ENCODE assay signal across 19 cellular contexts in genomic region chr5:168877132-168877895, GRCh38.
DNase-seq lines count a peak whose midpoint lies in the region; ATAC-seq and TF ChIP-seq lines count a peak whose summit lies in the region.
"Had no signal": no experiment of that assay in that cellular context is flagged by ENCODE, and none has a peak within 500 bp of the region (broad histone marks: within the 10 kb centered on the region; RNA-seq: fewer than 3 reads in every experiment).

No MANE protein-coding gene starts in this region.

- TF ChIP-seq CTCF in endothelial cell (IDR thresholded peaks at IDR 0.05; ENCODE audit: unreplicated experiment) = no peak

- peak; percentile 11 for DNase-seq in activated CD4-positive, alpha-beta T cell treated with anti-CD3 and anti-CD28 coated beads for 36 hours
- DNase-seq in activated CD4-positive, alpha-beta T cell treated with anti-CD3 and anti-CD28 coated beads, Interleukin-2, amount 50 U/mL, for 4 hours = no peak
- peak; percentile 76 for DNase-seq in NCI-H345 treated with DMSO at 0.1 percent for 48 hours (lab: John Stamatoyannopoulos, UW; ENCODE audit: unreplicated experiment)
- peak; percentile 17 for DNase-seq in endothelial cell (ENCODE audit: low spot score)
- peak; percentile 70 for DNase-seq in retina
- no peak for DNase-seq in glomerular visceral epithelial cell (ENCODE audit: extremely low spot score)
- no peak for DNase-seq in T-helper 2 cell treated with Interferon-gamma antibody and Interleukin-4, amounts not matched to agents 5 μg/mL and 100 μg/mL, for 36 hours (ENCODE audit: low spot score)
- DNase-seq in stimulated activated naive CD4-positive, alpha-beta T cell treated with Interleukin-2 at 50 U/mL for 16 hours (lab: John Stamatoyannopoulos, UW) = no peak
- DNase-seq: activated CD4-positive, alpha-beta T cell treated with anti-CD3 and anti-CD28 coated beads, Interleukin-2, amount 10 ng/mL, durations not matched to agents 24 days and 14 days; activated naive CD8-positive, alpha-beta T cell treated with anti-CD3 and anti-CD28 coated beads, Interleukin-2, amount 10 ng/mL, durations not matched to agents 7 days and 5 days; activated T-cell treated with anti-CD3 and anti-CD28 coated beads, Interleukin-2, amount 50 U/mL, for 4 hours; effector memory CD4-positive, alpha-beta T cell; mammary epithelial cell; NCI-H1436 treated with DMSO at 0.1 percent for 48 hours; stimulated activated CD4-positive, alpha-beta T cell treated with anti-CD3 and anti-CD28 coated beads, Interleukin-4, amount 100 ng/mL, for 24 hours; T-helper 9 cell; trophoblast cell had no signal

- POLR2A ChIA-PET in activated CD4-positive, alpha-beta T cell treated with anti-CD3 and anti-CD28 coated beads for 36 hours (lab: Charles Lee) = no interaction called here

- no peak overlapping the region for H3K4me3 Mint-ChIP-seq in activated CD4-positive, alpha-beta T cell treated with anti-CD3 and anti-CD28 coated beads for 36 hours
- no peak overlapping the region for H3K4me3 Mint-ChIP-seq in endothelial cell (ENCODE audit: unreplicated experiment)
- H3K4me3 Mint-ChIP-seq in T-helper 2 cell treated with Interferon-gamma antibody and Interleukin-4, amounts not matched to agents 5 μg/mL and 100 μg/mL, for 36 hours = no peak overlapping the region
- H3K4me3 Mint-ChIP-seq: activated CD4-positive, alpha-beta T cell treated with anti-CD3 and anti-CD28 coated beads, Interleukin-2, amount 10 ng/mL, durations not matched to agents 24 days and 14 days; activated naive CD8-positive, alpha-beta T cell treated with anti-CD3 and anti-CD28 coated beads, Interleukin-2, amount 10 ng/mL, durations not matched to agents 7 days and 5 days; activated T-cell treated with anti-CD3 and anti-CD28 coated beads, Interleukin-2, amount 50 U/mL, for 4 hours; GM23338 had no signal

- no peaks in the 10 kb centered on the region for H3K36me3 Mint-ChIP-seq in activated CD4-positive, alpha-beta T cell treated with anti-CD3 and anti-CD28 coated beads for 36 hours (ENCODE audit: low read depth)
- H3K36me3 Mint-ChIP-seq in endothelial cell (ENCODE audit: low read depth, unreplicated experiment) = no peaks in the 10 kb centered on the region
- H3K36me3 Mint-ChIP-seq in T-helper 2 cell treated with Interferon-gamma antibody and Interleukin-4, amounts not matched to agents 5 μg/mL and 100 μg/mL, for 36 hours (ENCODE audit: low read depth) = no peaks in the 10 kb centered on the region
- H3K36me3 Mint-ChIP-seq: activated naive CD8-positive, alpha-beta T cell treated with anti-CD3 and anti-CD28 coated beads, Interleukin-2, amount 10 ng/mL, durations not matched to agents 7 days and 5 days had no signal

- intact Hi-C loops in activated CD4-positive, alpha-beta T cell treated with anti-CD3 and anti-CD28 coated beads for 36 hours (cut with DNase I, micrococcal nuclease) = loop anchor here in 1 of 2 experiments (10.0 kb wide), 1 partner anchor 133 kb away; no protein-coding TSS in a partner anchor

- H3K27ac Mint-ChIP-seq in activated CD4-positive, alpha-beta T cell treated with anti-CD3 and anti-CD28 coated beads for 36 hours = no peak overlapping the region
- no peak overlapping the region for H3K27ac Mint-ChIP-seq in endothelial cell (ENCODE audit: unreplicated experiment)
- no peak overlapping the region for H3K27ac Mint-ChIP-seq in T-helper 2 cell treated with Interferon-gamma antibody and Interleukin-4, amounts not matched to agents 5 μg/mL and 100 μg/mL, for 36 hours
- H3K27ac Mint-ChIP-seq: activated CD4-positive, alpha-beta T cell treated with anti-CD3 and anti-CD28 coated beads, Interleukin-2, amount 10 ng/mL, durations not matched to agents 24 days and 14 days; activated naive CD8-positive, alpha-beta T cell treated with anti-CD3 and anti-CD28 coated beads, Interleukin-2, amount 10 ng/mL, durations not matched to agents 7 days and 5 days; GM23338 had no signal

- ATAC-seq in activated CD4-positive, alpha-beta T cell treated with anti-CD3 and anti-CD28 coated beads for 36 hours = no peak
- ATAC-seq: activated T-cell treated with anti-CD3 and anti-CD28 coated beads, Interleukin-2, amount 50 U/mL, for 4 hours; GM23338 had no signal

- CTCF ChIA-PET in activated CD4-positive, alpha-beta T cell treated with anti-CD3 and anti-CD28 coated beads for 36 hours (lab: Charles Lee) = interaction anchor here (0.5 to 1.0 kb wide), 2 partner anchors 9 to 87 kb away, joined by 3 read pairs; no protein-coding TSS in a partner anchor

- peaks cover 2% of the 10 kb centered on the region for H3K4me1 Mint-ChIP-seq in activated CD4-positive, alpha-beta T cell treated with anti-CD3 and anti-CD28 coated beads for 36 hours
- peaks cover 38% of the 10 kb centered on the region for H3K4me1 Mint-ChIP-seq in endothelial cell (ENCODE audit: unreplicated experiment)
- H3K4me1 Mint-ChIP-seq in T-helper 2 cell treated with Interferon-gamma antibody and Interleukin-4, amounts not matched to agents 5 μg/mL and 100 μg/mL, for 36 hours (ENCODE audit: low read depth) = no peaks in the 10 kb centered on the region

- peaks cover 18% of the 10 kb centered on the region for H3K27me3 Mint-ChIP-seq in activated CD4-positive, alpha-beta T cell treated with anti-CD3 and anti-CD28 coated beads for 36 hours
- peaks cover 5% of the 10 kb centered on the region for H3K27me3 Mint-ChIP-seq in endothelial cell (ENCODE audit: unreplicated experiment)
- peaks cover 9% of the 10 kb centered on the region for H3K27me3 Mint-ChIP-seq in T-helper 2 cell treated with Interferon-gamma antibody and Interleukin-4, amounts not matched to agents 5 μg/mL and 100 μg/mL, for 36 hours (ENCODE audit: low read depth)

- no peaks in the 10 kb centered on the region for H3K9me3 Mint-ChIP-seq in activated CD4-positive, alpha-beta T cell treated with anti-CD3 and anti-CD28 coated beads for 36 hours (ENCODE audit: low read depth)
- H3K9me3 Mint-ChIP-seq in endothelial cell (ENCODE audit: unreplicated experiment) = no peaks in the 10 kb centered on the region
- no peaks in the 10 kb centered on the region for H3K9me3 Mint-ChIP-seq in T-helper 2 cell treated with Interferon-gamma antibody and Interleukin-4, amounts not matched to agents 5 μg/mL and 100 μg/mL, for 36 hours
- H3K9me3 Mint-ChIP-seq: activated CD4-positive, alpha-beta T cell treated with anti-CD3 and anti-CD28 coated beads, Interleukin-2, amount 10 ng/mL, durations not matched to agents 24 days and 14 days; activated naive CD8-positive, alpha-beta T cell treated with anti-CD3 and anti-CD28 coated beads, Interleukin-2, amount 10 ng/mL, durations not matched to agents 7 days and 5 days; activated T-cell treated with anti-CD3 and anti-CD28 coated beads, Interleukin-2, amount 50 U/mL, for 4 hours; GM23338; nephron had no signal

Comparison
In these comparisons a context has a peak if more than half of its experiments do, and no peak if none do; other contexts are left out.
1. DNase-seq: peak in activated CD4-positive, alpha-beta T cell treated with anti-CD3 and anti-CD28 coated beads for 36 hours (single experiment), NCI-H345 treated with DMSO at 0.1 percent for 48 hours (single experiment), endothelial cell (single experiment) and retina (single experiment); none in activated CD4-positive, alpha-beta T cell treated with anti-CD3 and anti-CD28 coated beads, Interleukin-2, amount 50 U/mL, for 4 hours (0 of 2), glomerular visceral epithelial cell (single experiment), T-helper 2 cell treated with Interferon-gamma antibody and Interleukin-4, amounts not matched to agents 5 μg/mL and 100 μg/mL, for 36 hours (single experiment) and stimulated activated naive CD4-positive, alpha-beta T cell treated with Interleukin-2 at 50 U/mL for 16 hours (single experiment).